Comparison of ENCODE assay signal across 1 cellular context in the genomic region with DNA sequence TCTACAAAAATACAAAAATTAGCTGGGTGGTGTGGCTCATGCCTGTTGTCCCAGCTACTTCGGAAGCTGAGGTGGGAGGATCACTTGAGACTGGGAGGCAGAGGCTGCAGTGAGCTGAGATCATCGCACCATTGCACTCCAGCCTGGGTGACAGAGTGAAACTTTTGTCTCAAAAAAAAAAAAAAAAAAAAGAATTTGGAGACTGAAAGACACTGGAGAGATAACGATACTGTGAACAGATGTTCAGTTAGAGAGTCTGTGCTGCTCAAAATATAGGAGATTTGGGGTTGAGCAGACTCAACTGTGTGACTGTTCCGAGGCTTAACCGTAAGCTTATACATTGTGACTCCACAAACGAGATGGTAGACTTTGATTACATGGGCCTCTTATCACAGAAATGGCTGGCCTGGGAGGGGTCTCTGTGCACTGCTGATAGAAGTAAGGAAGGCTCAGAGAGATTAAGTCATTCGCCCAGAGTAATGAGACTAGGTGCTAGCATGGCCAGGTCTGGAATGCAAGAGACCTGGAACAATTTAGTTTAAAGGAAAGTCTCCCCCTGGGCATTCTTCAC.
TF ChIP-seq lines count a peak whose summit lies in the region.

No MANE protein-coding gene starts in this region.

TF ChIP-seq in K562, 482 proteins besides CTCF, POLR2A, EP300 and RAD21 (continued from another document):
- no peak for TF ChIP-seq ZNF592 (IDR thresholded peaks at IDR 0.05)
- peak; percentile 71 for TF ChIP-seq KLF16 (IDR thresholded peaks at IDR 0.05)
- TF ChIP-seq TAL1 (IDR thresholded peaks at IDR 0.05): peak; percentile 88
- no peak for TF ChIP-seq RREB1 (CRISPR knock-in tag; IDR thresholded peaks at IDR 0.05)
- TF ChIP-seq ZFP91 (CRISPR knock-in tag; IDR thresholded peaks at IDR 0.05): no peak
- TF ChIP-seq TCF3 (CRISPR knock-in tag; IDR thresholded peaks at IDR 0.05): peak; percentile 84
- TF ChIP-seq HDAC6 (IDR thresholded peaks at IDR 0.05; ENCODE audit: low read depth, low read length): no peak
- TF ChIP-seq ZZZ3 (IDR thresholded peaks at IDR 0.05): no peak
- no peak for TF ChIP-seq HBP1 (CRISPR knock-in tag; IDR thresholded peaks at IDR 0.05)
- no peak for TF ChIP-seq ARID2 (IDR thresholded peaks at IDR 0.05)
- peak; percentile 76 for TF ChIP-seq HMBOX1 (IDR thresholded peaks at IDR 0.05)
- no peak for TF ChIP-seq REST (CRISPR knock-in tag; IDR thresholded peaks at IDR 0.05; ENCODE audit: low read depth)
- TF ChIP-seq SMAD4 (CRISPR knock-in tag; conservative IDR thresholded peaks at IDR 0.05): peak; percentile 97
- no peak for TF ChIP-seq ZKSCAN3 (CRISPR knock-in tag; IDR thresholded peaks at IDR 0.05)
- TF ChIP-seq HDAC3 (IDR thresholded peaks at IDR 0.05; ENCODE audit: borderline replicate concordance, partially characterized antibody): peak; percentile 79
- TF ChIP-seq SMARCE1 (IDR thresholded peaks at IDR 0.05): peak; percentile 78
- TF ChIP-seq ZNF146 (CRISPR knock-in tag; IDR thresholded peaks at IDR 0.05; ENCODE audit: unreplicated experiment): no peak
- peak in 1 of 2 experiments; percentile 62; a peak in 1 of 4 replicates for TF ChIP-seq HDAC1 (IDR thresholded peaks at IDR 0.05)
- TF ChIP-seq CXXC5 (CRISPR knock-in tag; IDR thresholded peaks at IDR 0.05): peak; percentile 48; the same call in 1 of the 2 replicates
- TF ChIP-seq E2F8 (IDR thresholded peaks at IDR 0.05; ENCODE audit: low read depth, partially characterized antibody): no peak
- TF ChIP-seq ZNF77 (CRISPR knock-in tag; IDR thresholded peaks at IDR 0.05): no peak
- 0 out of 4 replicates have a peak, but pooled peaks have one; percentile 23 to 29 for TF ChIP-seq ARNT (IDR thresholded peaks at IDR 0.05)
- TF ChIP-seq GTF2A2 (tag; IDR thresholded peaks at IDR 0.05): no peak
- TF ChIP-seq, protein P1, sequence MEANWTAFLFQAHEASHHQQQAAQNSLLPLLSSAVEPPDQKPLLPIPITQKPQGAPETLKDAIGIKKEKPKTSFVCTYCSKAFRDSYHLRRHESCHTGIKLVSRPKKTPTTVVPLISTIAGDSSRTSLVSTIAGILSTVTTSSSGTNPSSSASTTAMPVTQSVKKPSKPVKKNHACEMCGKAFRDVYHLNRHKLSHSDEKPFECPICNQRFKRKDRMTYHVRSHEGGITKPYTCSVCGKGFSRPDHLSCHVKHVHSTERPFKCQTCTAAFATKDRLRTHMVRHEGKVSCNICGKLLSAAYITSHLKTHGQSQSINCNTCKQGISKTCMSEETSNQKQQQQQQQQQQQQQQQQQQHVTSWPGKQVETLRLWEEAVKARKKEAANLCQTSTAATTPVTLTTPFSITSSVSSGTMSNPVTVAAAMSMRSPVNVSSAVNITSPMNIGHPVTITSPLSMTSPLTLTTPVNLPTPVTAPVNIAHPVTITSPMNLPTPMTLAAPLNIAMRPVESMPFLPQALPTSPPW (CRISPR knock-in tag; IDR thresholded peaks at IDR 0.05): peak; percentile 27; the same call in 1 of the 2 replicates
- TF ChIP-seq RFX1 (IDR thresholded peaks at IDR 0.05): no peak
